ENCODE assay signal across 10 cellular contexts in genomic region chr1:185520188-185520935, GRCh38.
DNase-seq lines count a peak whose midpoint lies in the region; ATAC-seq and TF ChIP-seq lines count a peak whose summit lies in the region.
"Had no signal": no experiment of that assay in that cellular context is flagged by ENCODE, and none has a peak within 500 bp of the region (broad histone marks: within the 10 kb centered on the region; RNA-seq: fewer than 3 reads in every experiment).

No MANE protein-coding gene starts in this region.

- TF ChIP-seq CTCF in epithelial cell of esophagus (IDR thresholded peaks at IDR 0.05; ENCODE audit: insufficient read depth, low read depth, low read length, missing control alignments) = no peak

- ATAC-seq in GM21737 (IDR thresholded peaks at IDR 0.05; ENCODE audit: unreplicated experiment) = peak; percentile 75
- ATAC-seq in GM18498 (IDR thresholded peaks at IDR 0.05; ENCODE audit: unreplicated experiment) = no peak

- peak overlapping the region; percentile 14 for H3K4me3 ChIP-seq in epithelial cell of esophagus (ENCODE audit: low read length)

- DNase-seq in ELR (ENCODE audit: low read depth) = peak; percentile 65
- peak; percentile 51 for DNase-seq in HS-5 (ENCODE audit: low read depth)
- peak; percentile 91 for DNase-seq in epithelial cell of esophagus (ENCODE audit: low read depth)
- DNase-seq in NCI-H2171 (lab: John Stamatoyannopoulos, UW) = no peak
- DNase-seq in iPS-NIHi7 (ENCODE audit: extremely low spot score) = no peak
- no peak for DNase-seq in NCI-H1092 treated with DMSO at 0.1 percent for 48 hours (lab: John Stamatoyannopoulos, UW)
- DNase-seq: DND-41, NCI-H146 had no signal

Comparison
In these comparisons a context has a peak if more than half of its experiments do, and no peak if none do; other contexts are left out.
1. DNase-seq: peak in ELR (single experiment), HS-5 (single experiment) and epithelial cell of esophagus (single experiment); none in NCI-H2171 (single experiment), iPS-NIHi7 (single experiment) and NCI-H1092 treated with DMSO at 0.1 percent for 48 hours (single experiment).